15 cellular contexts compared by ENCODE assay signal in genomic region chr7:94052398-94053180, GRCh38. TPM values are rescaled to one million over a fixed set of nuclear protein-coding genes. Genes with fewer than 3 reads are reported as not detected.
A peak's percentile ranks its signal among the peaks of the same experiment; 100 is the strongest.
DNase-seq lines count a peak whose midpoint lies in the region; ATAC-seq, FAIRE-seq and TF ChIP-seq lines count a peak whose summit lies in the region.
"Had no signal": no experiment of that assay in that cellular context is flagged by ENCODE, and none has a peak within 500 bp of the region (broad histone marks: within the 10 kb centered on the region; RNA-seq: fewer than 3 reads in every experiment).

No MANE protein-coding gene starts in this region.

- FAIRE-seq in GM18507 (lab: Jason Lieb, UNC): peak; percentile 71
- FAIRE-seq: islet of Langerhans had no signal

- no peaks in the 10 kb centered on the region for H3K79me2 ChIP-seq in H9 (ENCODE audit: insufficient read depth, low read length)

- no peak overlapping the region for H3K9ac ChIP-seq in H9 (ENCODE audit: extremely low read depth, insufficient read length, low read length)

- H2BK5ac ChIP-seq in H9 (ENCODE audit: insufficient read length, low read length): no peak overlapping the region

- H4K20me1 ChIP-seq in H9 (ENCODE audit: control insufficient read depth, insufficient read depth, insufficient read length): no peaks in the 10 kb centered on the region

- H3K23me2 ChIP-seq in H9 (ENCODE audit: insufficient read length, low read depth, low read length, poor library complexity, severe bottlenecking): no peaks in the 10 kb centered on the region

- no peak overlapping the region for H2AK5ac ChIP-seq in H9 (ENCODE audit: insufficient read length, low read length)

- no peak for DNase-seq in GM18507 (ENCODE audit: extremely low spot score, insufficient read length, low read depth)
- DNase-seq in astrocyte of the hippocampus (ENCODE audit: low read depth, low spot score): peak; percentile 14
- no peak for DNase-seq in NK-92 treated with Interleukin-12 subunit alpha and Interleukin-12 subunit beta, amount 100 ng/mL, for 24 hours (lab: John Stamatoyannopoulos, UW)
- no peak for DNase-seq in SKM-1 (lab: John Stamatoyannopoulos, UW; ENCODE audit: unreplicated experiment)
- DNase-seq in stimulated activated CD4-positive, alpha-beta T cell treated with anti-CD3 and anti-CD28 coated beads, Interleukin-2, amount 100 ng/mL, for 24 hours: no peak
- DNase-seq in H9: no peak
- DNase-seq: activated gamma-delta T cell; CD4-positive, CD25-positive, alpha-beta regulatory T cell; NCI-H1694 treated with DMSO at 0.1 percent for 48 hours; occipital lobe; stimulated activated CD4-positive, alpha-beta T cell treated with anti-CD3 and anti-CD28 coated beads, Interleukin-4, amount 100 ng/mL, for 1 hour had no signal

- no CpG with 5 or more reads among the region's 5 CpGs for WGBS in H9 (ENCODE audit: extremely low coverage, insufficient read length, low lambda C conversion rate)

- H2BK12ac ChIP-seq in H9 (ENCODE audit: insufficient read length, low read depth, low read length): no peak overlapping the region

- no peak overlapping the region for H2BK20ac ChIP-seq in H9 (ENCODE audit: low read depth, low read length, poor library complexity, severe bottlenecking)

- TF ChIP-seq CTCF in H9 (conservative IDR thresholded peaks at IDR 0.05): no peak

- no peaks in the 10 kb centered on the region for H3K9me3 Mint-ChIP-seq in H9

- no peak overlapping the region for H3K23ac ChIP-seq in H9 (ENCODE audit: insufficient read length, low read depth, low read length)

- no peak overlapping the region for H3K4me3 Mint-ChIP-seq in H9
- H3K4me3 Mint-ChIP-seq: CD4-positive, CD25-positive, alpha-beta regulatory T cell; central memory CD8-positive, alpha-beta T cell had no signal

- ATAC-seq in GM21367 (IDR thresholded peaks at IDR 0.05; ENCODE audit: unreplicated experiment) (peak; percentile 48), HG03103 (IDR thresholded peaks at IDR 0.05; ENCODE audit: low read depth, unreplicated experiment) (peak; percentile 36)

- H3K18ac ChIP-seq in H9 (ENCODE audit: insufficient read length, low read depth, low read length): no peak overlapping the region

- no peak overlapping the region for H3K27ac ChIP-seq in H9 (ENCODE audit: insufficient read length, low read depth, low read length)

- H3K4ac ChIP-seq in H9 (ENCODE audit: low read depth, low read length): no peak overlapping the region

- H2AFZ ChIP-seq in H9 (ENCODE audit: low read length): no peak overlapping the region

- no peak overlapping the region for H4K5ac ChIP-seq in H9 (ENCODE audit: insufficient read length, low read depth, low read length)

- H3K36me3 Mint-ChIP-seq in H9 (ENCODE audit: insufficient read depth in 1 of 3, low read depth in 3 of 3): no peaks in the 10 kb centered on the region
- H3K36me3 Mint-ChIP-seq: CD4-positive, CD25-positive, alpha-beta regulatory T cell had no signal

- no peak overlapping the region for H3K56ac ChIP-seq in H9 (ENCODE audit: insufficient read length, low read depth, low read length)

- no peak overlapping the region for H4K91ac ChIP-seq in H9 (ENCODE audit: insufficient read length, low read depth, low read length)

- H3K9me3 ChIP-seq in H9 (ENCODE audit: control insufficient read depth, low read depth, low read length): no peaks in the 10 kb centered on the region

- H3K4me1 ChIP-seq in H9 (ENCODE audit: insufficient read depth, low read length): peaks cover 4% of the 10 kb centered on the region; the same call in 1 of the 2 replicates

- no peak overlapping the region for H2BK15ac ChIP-seq in H9 (ENCODE audit: low read depth, low read length)

- no peak overlapping the region for H3K14ac ChIP-seq in H9 (ENCODE audit: insufficient read depth, low read length)

- H3K79me1 ChIP-seq in H9 (ENCODE audit: insufficient read depth, low read depth, low read length, poor library complexity, severe bottlenecking): no peaks in the 10 kb centered on the region

- H3K4me1 Mint-ChIP-seq in H9: peaks cover 19 to 22% of the 10 kb centered on the region in 2 experiments
- H3K4me1 Mint-ChIP-seq: central memory CD8-positive, alpha-beta T cell had no signal

- no peak overlapping the region for H3K27ac Mint-ChIP-seq in H9
- H3K27ac Mint-ChIP-seq: CD4-positive, CD25-positive, alpha-beta regulatory T cell had no signal

- H3T11ph ChIP-seq in H9 (ENCODE audit: low read length): no peak overlapping the region

- no peak overlapping the region for H2BK120ac ChIP-seq in H9 (ENCODE audit: low read depth, low read length, poor library complexity, severe bottlenecking)

- no peak overlapping the region for H4K8ac ChIP-seq in H9 (replicated peaks; ENCODE audit: insufficient read length, low read depth, low read length)

- H3K4me2 ChIP-seq in H9 (ENCODE audit: insufficient read depth, insufficient read length, low read length): no peak overlapping the region

- H3K27me3 Mint-ChIP-seq in H9 (ENCODE audit: low read depth): no peaks in the 10 kb centered on the region

- H3K27me3 ChIP-seq in H9 (ENCODE audit: insufficient read depth, low read length): no peaks in the 10 kb centered on the region

RNA-seq across cellular contexts. Expression of gene BET1, which starts 48.4 kb away (rescaled TPM):
- total RNA-seq in H9 (2021): 21.4 and 23.4 TPM in 2 replicates
